8 cellular contexts compared by ENCODE assay signal in genomic region chr10:99659031-99659867, GRCh38. TPM values are rescaled to one million over a fixed set of nuclear protein-coding genes. Genes with fewer than 3 reads are reported as not detected.
DNase-seq lines count a peak whose midpoint lies in the region; ATAC-seq, FAIRE-seq and TF ChIP-seq lines count a peak whose summit lies in the region.

Gene ENTPD7 (plus strand): TSS chr10:99659509. CDS start chr10:99659957, 448 bp downstream.

- peaks cover 47% of the 10 kb centered on the region for H3K79me2 ChIP-seq in astrocyte (ENCODE audit: insufficient read depth, low read length)

- under 1% methylated on average over 71 of the region's 71 CpGs for WGBS in right cardiac atrium

- H3K9me3 ChIP-seq in astrocyte (ENCODE audit: insufficient read depth, low read depth, low read length): no peaks in the 10 kb centered on the region
- no peaks in the 10 kb centered on the region for H3K9me3 ChIP-seq in right cardiac atrium (ENCODE audit: control insufficient read depth, low read length)
- H3K9me3 ChIP-seq in vagina: no peaks in the 10 kb centered on the region

- H3K27me3 ChIP-seq in astrocyte (ENCODE audit: insufficient read depth, low read length) (no peaks in the 10 kb centered on the region), right cardiac atrium (ENCODE audit: control insufficient read depth, insufficient read depth) (no peaks in the 10 kb centered on the region), vagina (no peaks in the 10 kb centered on the region)

- peaks cover 20% of the 10 kb centered on the region for H4K20me1 ChIP-seq in astrocyte (ENCODE audit: insufficient read depth, low read length)

- H3K4me3 Mint-ChIP-seq in astrocyte (ENCODE audit: unreplicated experiment): peak within 1 kb of the TSS; percentile 94

- no peak for FAIRE-seq in astrocyte (lab: Jason Lieb, UNC)

- peaks cover 9% of the 10 kb centered on the region for H3K36me3 ChIP-seq in astrocyte (ENCODE audit: insufficient read depth, low read length)
- H3K36me3 ChIP-seq in vagina: no peaks in the 10 kb centered on the region

- DNase-seq in NCI-H187 (lab: John Stamatoyannopoulos, UW) (peak; percentile 44 to 88), T-helper 2 cell (peak; percentile 68 to 94 (median 83)), astrocyte (ENCODE audit: low read depth) (peak; percentile 92), right cardiac atrium (peak; percentile 97 to 98 (median 97)), pulmonary artery endothelial cell (ENCODE audit: low read depth, low spot score) (peak; percentile 88), vagina (ENCODE audit: extremely low spot score in 2 of 2) (peak in 1 of 2 donors; percentile 92)

- intact Hi-C loops in right cardiac atrium (cut with DNase I): no loop called here
- intact Hi-C loops in vagina (cut with DNase I): loop anchor here (5.0 kb wide), 1 partner anchor 37 kb away; the partner anchor contains the start of gene SLC25A28

- H3K4me3 ChIP-seq in astrocyte (ENCODE audit: insufficient read depth, low read depth, low read length) (peak within 1 kb of the TSS; percentile 98), right cardiac atrium (ENCODE audit: low read length) (peak within 1 kb of the TSS; percentile 58), vagina (peak within 1 kb of the TSS; percentile 84 to 90)

- peaks cover 10% of the 10 kb centered on the region for H3K4me1 Mint-ChIP-seq in astrocyte (ENCODE audit: low read depth, unreplicated experiment)

- H3K27me3 Mint-ChIP-seq in astrocyte (ENCODE audit: low read depth, unreplicated experiment): peaks cover 2% of the 10 kb centered on the region

- H3K4me1 ChIP-seq in astrocyte (ENCODE audit: insufficient read depth, low read length): peaks cover 29% of the 10 kb centered on the region
- no peaks in the 10 kb centered on the region for H3K4me1 ChIP-seq in right cardiac atrium (ENCODE audit: control insufficient read depth, insufficient read depth, low read length)
- peaks cover 32% of the 10 kb centered on the region for H3K4me1 ChIP-seq in vagina

- no peak for TF ChIP-seq POLR2A in vagina (IDR thresholded peaks at IDR 0.05)

- peak within 1 kb of the TSS; percentile 98 for H3K4me2 ChIP-seq in astrocyte (ENCODE audit: low read length)

- no peaks in the 10 kb centered on the region for H3K9me3 Mint-ChIP-seq in astrocyte (ENCODE audit: unreplicated experiment)

- peak within 1 kb of the TSS; percentile 89 for H2AFZ ChIP-seq in astrocyte (ENCODE audit: low read depth, low read length)

- no peaks in the 10 kb centered on the region for H3K36me3 Mint-ChIP-seq in astrocyte (ENCODE audit: low read depth, unreplicated experiment)

- H3K27ac ChIP-seq in astrocyte (ENCODE audit: low read depth, low read length) (peak within 1 kb of the TSS; percentile 95), right cardiac atrium (ENCODE audit: low read length) (no peak within 1 kb of the TSS), vagina (peak within 1 kb of the TSS; percentile 68)

- TF ChIP-seq CTCF in astrocyte (IDR thresholded peaks at IDR 0.05; ENCODE audit: insufficient read depth, low read depth, low read length) (no peak), vagina (IDR thresholded peaks at IDR 0.05) (peak in 2 of 3 experiments; percentile 42 to 52)

- H3K9ac ChIP-seq in astrocyte (ENCODE audit: low read length): peak within 1 kb of the TSS; percentile 99

- H3K27ac Mint-ChIP-seq in astrocyte (ENCODE audit: unreplicated experiment): peak within 1 kb of the TSS; percentile 79

- peak; percentile 94 for ATAC-seq in GM18499 (IDR thresholded peaks at IDR 0.05; ENCODE audit: insufficient read depth, unreplicated experiment)
- ATAC-seq in HG02938 (IDR thresholded peaks at IDR 0.05; ENCODE audit: unreplicated experiment): peak; percentile 99
- peak; percentile 100 for ATAC-seq in right cardiac atrium

RNA-seq across cellular contexts. Expression of gene ENTPD7, which starts in this region (rescaled TPM):
- total RNA-seq in astrocyte (21.6 and 22.8 TPM in 2 replicates), right cardiac atrium (1 to 10 TPM; 1.9 to 5.5 (median 3.3) TPM), pulmonary artery endothelial cell (17.9 and 23.6 TPM in 2 replicates), vagina (6.6 TPM)
- polyA plus RNA-seq in right cardiac atrium: 0.70 TPM
